Comparison of ENCODE assay signal across 35 cellular contexts in the genomic region with DNA sequence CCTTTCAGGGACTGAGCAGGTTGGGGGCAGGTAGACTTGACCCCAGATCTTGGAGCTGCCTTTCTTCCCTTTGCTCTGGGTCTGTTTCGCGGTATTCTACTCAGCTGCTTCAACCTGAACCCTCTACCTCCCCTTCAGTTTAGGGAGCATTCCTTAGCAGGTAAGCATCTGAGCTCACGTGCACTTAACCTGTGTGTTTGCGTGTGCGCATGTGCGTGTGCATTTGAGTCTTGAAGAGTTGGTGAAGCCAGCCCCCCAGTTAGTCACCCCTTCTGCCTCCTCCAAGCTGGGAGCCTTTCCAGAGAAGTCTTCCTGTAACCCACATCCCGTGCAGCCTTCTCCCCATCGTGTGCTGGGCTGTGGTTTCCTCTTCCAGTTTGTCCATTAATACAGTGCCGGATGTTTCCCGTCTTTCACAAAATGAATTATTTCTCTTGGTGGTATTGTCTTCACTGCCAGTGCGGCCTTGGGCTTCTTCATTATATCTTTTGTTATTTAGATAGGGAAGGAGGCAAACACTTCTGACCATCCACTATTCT. TPM values are rescaled to one million over a fixed set of nuclear protein-coding genes. Genes with fewer than 3 reads are reported as not detected.
DNase-seq lines count a peak whose midpoint lies in the region; ATAC-seq, FAIRE-seq and TF ChIP-seq lines count a peak whose summit lies in the region.
"Had no signal": no experiment of that assay in that cellular context is flagged by ENCODE, and none has a peak within 500 bp of the region (broad histone marks: within the 10 kb centered on the region; RNA-seq: fewer than 3 reads in every experiment).

No MANE protein-coding gene starts in this region.

- H3K36me3 ChIP-seq in CD8-positive, alpha-beta T cell (ENCODE audit: insufficient read depth, low read length) = no peaks in the 10 kb centered on the region
- peaks cover 18 to 27% of the 10 kb centered on the region in 2 experiments for H3K36me3 ChIP-seq in GM12878 (ENCODE audit: control insufficient read depth in 2 of 2, insufficient read depth in 2 of 2, low read length in 1 of 2)
- H3K36me3 ChIP-seq: breast epithelium had no signal

- RAD21 ChIA-PET in GM12878 (lab: Charles Lee; ENCODE audit: unreplicated experiment) = interaction anchor here (1.4 kb wide), 1 partner anchor 29 kb away, joined by 3 read pairs; no protein-coding TSS in a partner anchor

- no peak for TF ChIP-seq CTCF in CD8-positive, alpha-beta T cell (IDR thresholded peaks at IDR 0.05)
- TF ChIP-seq CTCF in GM12878 (IDR thresholded peaks at IDR 0.05 in 2 of 3, conservative IDR thresholded peaks at IDR 0.05 in 1 of 3; ENCODE audit: control insufficient read depth in 2 of 3, extremely low read depth in 1 of 3, insufficient read depth in 1 of 3, low read depth in 3 of 3, low read length in 3 of 3) (no peak), coronary artery (IDR thresholded peaks at IDR 0.05) (no peak)

- intact Hi-C loops in CD8-positive, alpha-beta T cell (cut with DNase I, micrococcal nuclease) = no loop called here
- intact Hi-C loops in GM12878 (cut with micrococcal nuclease; ENCODE audit: unreplicated experiment) = loop anchor here (5.0 kb wide), 1 partner anchor 237 kb away; no protein-coding TSS in a partner anchor

- peak; percentile 76 for TF ChIP-seq POLR2A in GM12878 (IDR thresholded peaks at IDR 0.05; ENCODE audit: low read depth, low read length)

- H4K20me1 ChIP-seq in GM12878 (ENCODE audit: control insufficient read depth, insufficient read depth) = peaks cover 6% of the 10 kb centered on the region; the same call in 1 of the 2 replicates

- no peak for ATAC-seq in activated CD8-positive, alpha-beta memory T cell treated with anti-CD3 and anti-CD28 coated beads, Interleukin-2, amount 10 ng/mL, durations not matched to agents 7 days and 5 days
- no peak for ATAC-seq in CD8-positive, alpha-beta T cell
- ATAC-seq in GM12878 (peak; percentile 23), left lobe of liver (peak; percentile 23), HG02852 (IDR thresholded peaks at IDR 0.05; ENCODE audit: unreplicated experiment) (no peak)
- ATAC-seq: A549, left lung had no signal

- H3K27ac Mint-ChIP-seq in activated CD8-positive, alpha-beta memory T cell treated with anti-CD3 and anti-CD28 coated beads, Interleukin-2, amount 10 ng/mL, durations not matched to agents 7 days and 5 days = no peak overlapping the region
- peak overlapping the region; percentile 73 for H3K27ac Mint-ChIP-seq in CD8-positive, alpha-beta T cell
- H3K27ac Mint-ChIP-seq: activated naive CD4-positive, alpha-beta T cell treated with anti-CD3 and anti-CD28 coated beads for 36 hours; HFFc6; neural progenitor cell had no signal

- H3K27me3 ChIP-seq in CD8-positive, alpha-beta T cell (ENCODE audit: insufficient read depth, low read length) = no peaks in the 10 kb centered on the region
- H3K27me3 ChIP-seq in GM12878 (replicated peaks in 1 of 2; ENCODE audit: control insufficient read depth in 2 of 2, insufficient read depth in 2 of 2, low read length in 1 of 2) = no peaks in the 10 kb centered on the region
- H3K27me3 ChIP-seq: breast epithelium, left lung, neural progenitor cell had no signal

- no peak for TF ChIP-seq EP300 in GM12878 (IDR thresholded peaks at IDR 0.05; ENCODE audit: borderline replicate concordance in 1 of 2, control insufficient read depth in 1 of 2, low read depth in 2 of 2, low read length in 2 of 2)

- in situ Hi-C loops in GM12878 (cut with MboI) = no loop called here

- H3K9me3 ChIP-seq in CD8-positive, alpha-beta T cell (ENCODE audit: low read length) = no peaks in the 10 kb centered on the region
- no peaks in the 10 kb centered on the region for H3K9me3 ChIP-seq in GM12878 (replicated peaks; ENCODE audit: control insufficient read depth, insufficient read depth, low read length)
- H3K9me3 ChIP-seq: A549, breast epithelium, left lung, thoracic aorta had no signal

- H2AFZ ChIP-seq in GM12878 (ENCODE audit: control insufficient read depth, low read depth, low read length) = no peak overlapping the region
- H2AFZ ChIP-seq: GM23248, neural progenitor cell, parathyroid adenoma, PC-9 had no signal

- peak; percentile 28 for DNase-seq in activated CD8-positive, alpha-beta memory T cell treated with anti-CD3 and anti-CD28 coated beads, Interleukin-2, amount 10 ng/mL, durations not matched to agents 7 days and 5 days
- DNase-seq in activated CD8-positive, alpha-beta memory T cell treated with anti-CD3 and anti-CD28 coated beads, Interleukin-2, amount 50 U/mL, for 48 hours = no peak
- DNase-seq in CD8-positive, alpha-beta T cell = peak in 1 of 7 experiments; percentile 42
- DNase-seq in GM12878 (ENCODE audit: low read depth, low spot score) (no peak), left lobe of liver (ENCODE audit: low spot score) (peak; percentile 36), coronary artery (ENCODE audit: low spot score) (no peak), NCI-H2107 (lab: John Stamatoyannopoulos, UW) (no peak)
- DNase-seq: activated naive CD4-positive, alpha-beta T cell treated with anti-CD3 and anti-CD28 coated beads for 36 hours; AML-193; anterior cingulate cortex; effector CD8-positive, alpha-beta T cell; erythroblast; GM23248; HFFc6; KG1; left lung; mesenchymal stem cell; NCI-H1417 treated with DMSO at 0.1 percent for 48 hours; NCI-H2081; NCI-H2227 treated with DMSO at 0.1 percent for 48 hours; NCI-H526 treated with DMSO at 0.1 percent for 48 hours; PC-9; retina; small intestine; stimulated activated naive CD4-positive, alpha-beta T cell treated with Interleukin-2 at 50 U/mL for 16 hours had no signal

- H3K36me3 Mint-ChIP-seq in activated CD8-positive, alpha-beta memory T cell treated with anti-CD3 and anti-CD28 coated beads, Interleukin-2, amount 10 ng/mL, durations not matched to agents 7 days and 5 days = peaks cover 28% of the 10 kb centered on the region
- peaks cover 27% of the 10 kb centered on the region for H3K36me3 Mint-ChIP-seq in CD8-positive, alpha-beta T cell

- CTCF ChIA-PET in activated CD8-positive, alpha-beta memory T cell treated with anti-CD3 and anti-CD28 coated beads, Interleukin-2, amount 10 ng/mL, durations not matched to agents 7 days and 5 days (lab: Charles Lee) = no interaction called here
- CTCF ChIA-PET in CD8-positive, alpha-beta T cell (lab: Charles Lee) = no interaction called here
- CTCF ChIA-PET in GM12878 (lab: Yijun Ruan, JAX) = no interaction called here

- no peak for TF ChIP-seq RAD21 in GM12878 (IDR thresholded peaks at IDR 0.05; ENCODE audit: insufficient read depth, low read depth, low read length)

- H3K9me3 Mint-ChIP-seq in activated CD8-positive, alpha-beta memory T cell treated with anti-CD3 and anti-CD28 coated beads, Interleukin-2, amount 10 ng/mL, durations not matched to agents 7 days and 5 days (ENCODE audit: low read depth) = no peaks in the 10 kb centered on the region
- no peaks in the 10 kb centered on the region for H3K9me3 Mint-ChIP-seq in CD8-positive, alpha-beta T cell
- H3K9me3 Mint-ChIP-seq: activated naive CD4-positive, alpha-beta T cell treated with anti-CD3 and anti-CD28 coated beads for 36 hours; HFFc6; neural progenitor cell had no signal

- 92% methylated on average over 11 of the region's 11 CpGs for WGBS in GM12878 (ENCODE audit: insufficient coverage, insufficient replicate concordance, low lambda C conversion rate, missing lambda C conversion rate)

- no peak for FAIRE-seq in GM12878 (lab: Jason Lieb, UNC)
- FAIRE-seq: A549, colon, islet of Langerhans, small intestine, TTC549 had no signal

- peaks cover 39% of the 10 kb centered on the region for H3K79me2 ChIP-seq in GM12878 (ENCODE audit: control insufficient read depth, insufficient read depth, low read length)
- H3K79me2 ChIP-seq: parathyroid adenoma had no signal

- POLR2A ChIA-PET in CD8-positive, alpha-beta T cell (lab: Charles Lee) = no interaction called here
- POLR2A ChIA-PET in GM12878 (lab: Charles Lee) = no interaction called here

- H3K4me3 Mint-ChIP-seq in activated CD8-positive, alpha-beta memory T cell treated with anti-CD3 and anti-CD28 coated beads, Interleukin-2, amount 10 ng/mL, durations not matched to agents 7 days and 5 days = no peak overlapping the region
- H3K4me3 Mint-ChIP-seq in CD8-positive, alpha-beta T cell = no peak overlapping the region
- H3K4me3 Mint-ChIP-seq: activated naive CD4-positive, alpha-beta T cell treated with anti-CD3 and anti-CD28 coated beads for 36 hours; HFFc6; neural progenitor cell had no signal

- no peak overlapping the region for H3K4me3 ChIP-seq in CD8-positive, alpha-beta T cell (ENCODE audit: low read depth, low read length)
- H3K4me3 ChIP-seq in GM12878 (no peak overlapping the region), coronary artery (no peak overlapping the region)
- H3K4me3 ChIP-seq: A549, breast epithelium, GM23248, left lung, neural progenitor cell, PC-9, SK-N-MC, thoracic aorta had no signal

- no peak overlapping the region for H3K4me2 ChIP-seq in GM12878 (ENCODE audit: control insufficient read depth, insufficient read depth)
- H3K4me2 ChIP-seq: A549, neural progenitor cell, PC-9 had no signal

- SMC1A ChIA-PET in GM12878 (lab: Charles Lee; ENCODE audit: uncharacterized antibody, unreplicated experiment) = no interaction called here

- BruUV-seq in GM12878 (replicated peaks; lab: Mats Ljungman, UMichigan) = no TSS peak

- no peak overlapping the region for H3K9ac ChIP-seq in GM12878 (ENCODE audit: control insufficient read depth, insufficient read depth, low read length)
- H3K9ac ChIP-seq: GM23248, neural progenitor cell, parathyroid adenoma had no signal

- no peak overlapping the region for H3K27ac ChIP-seq in CD8-positive, alpha-beta T cell (ENCODE audit: low read depth, low read length)
- H3K27ac ChIP-seq in GM12878 (ENCODE audit: control insufficient read depth, insufficient read depth) (no peak overlapping the region), coronary artery (no peak overlapping the region)
- H3K27ac ChIP-seq: A549, breast epithelium, GM23248, left lung, neural progenitor cell, parathyroid adenoma, PC-9, SK-N-MC, thoracic aorta had no signal

- H3K4me1 ChIP-seq in CD8-positive, alpha-beta T cell (ENCODE audit: insufficient read depth, low read length) = peaks cover 11% of the 10 kb centered on the region
- no peaks in the 10 kb centered on the region for H3K4me1 ChIP-seq in GM12878 (ENCODE audit: control insufficient read depth, insufficient read depth, low read length)
- H3K4me1 ChIP-seq: A549, breast epithelium, parathyroid adenoma had no signal

- H3K27me3 Mint-ChIP-seq in activated CD8-positive, alpha-beta memory T cell treated with anti-CD3 and anti-CD28 coated beads, Interleukin-2, amount 10 ng/mL, durations not matched to agents 7 days and 5 days = no peaks in the 10 kb centered on the region
- H3K27me3 Mint-ChIP-seq in CD8-positive, alpha-beta T cell (ENCODE audit: low read depth) = no peaks in the 10 kb centered on the region

- H3K4me1 Mint-ChIP-seq in activated CD8-positive, alpha-beta memory T cell treated with anti-CD3 and anti-CD28 coated beads, Interleukin-2, amount 10 ng/mL, durations not matched to agents 7 days and 5 days = peaks cover 12% of the 10 kb centered on the region
- H3K4me1 Mint-ChIP-seq in CD8-positive, alpha-beta T cell (ENCODE audit: low read depth) = peaks cover 34% of the 10 kb centered on the region
- H3K4me1 Mint-ChIP-seq: neural progenitor cell had no signal

RNA-seq across cellular contexts. Expression of a gene that starts 33.2 kb away (rescaled TPM):
- total RNA-seq in activated CD8-positive, alpha-beta memory T cell treated with anti-CD3 and anti-CD28 coated beads, Interleukin-2, amount 10 ng/mL, durations not matched to agents 7 days and 5 days = 10 to 100 TPM; 32.5 to 43.1 TPM
- 10 to 100 TPM; 74.1 to 77.9 TPM for total RNA-seq in CD8-positive, alpha-beta T cell
- total RNA-seq in GM12878 (2013; cell fraction: nucleolus; rRNA removed) = 162 and 165 TPM in 2 replicates
- total RNA-seq in GM12878 (2014; rRNA removed) = 78.7 and 97.7 TPM in 2 replicates
- total RNA-seq in GM12878 (2014; rRNA removed; fragmentation: Illumina TruSeq; extraction: Trizol) = 93.5 and 98.4 TPM in 2 replicates
- total RNA-seq in GM12878 (2021) = 59.6 and 63.8 TPM in 2 replicates
- 31.4 TPM for polyA plus RNA-seq in GM12878 (2011; ENCODE audit: low read depth)
- 73.9 and 100 TPM in 2 replicates for polyA plus RNA-seq in GM12878 (2011; rRNA removed)
- polyA plus RNA-seq in GM12878 (2011; cell fraction: cytosol; rRNA removed) = 32.6 and 37.4 TPM in 2 replicates
- 25.4 and 27.2 TPM in 2 replicates for polyA plus RNA-seq in GM12878 (2011; cell fraction: nucleus; rRNA removed)
- 41.8 and 83.8 TPM in 2 replicates for polyA plus RNA-seq in GM12878 (2012)
- 84.8 and 117 TPM in 2 replicates for polyA plus RNA-seq in GM12878 (2014; fragmentation: Illumina TruSeq; extraction: Trizol)
- 10 to 100 TPM; 19.7 to 36.5 TPM for polyA plus RNA-seq in GM12878 (2014; fragmentation: Nextera tagmentation; extraction: Ambion mirVana)
- 48.3 and 58.9 TPM in 2 replicates for polyA plus RNA-seq in GM12878 (2014; rRNA removed)
- 100 to 1,000 TPM; 102 to 103 TPM for polyA plus RNA-seq in GM12878 (2016; fragmentation: Nextera tagmentation; extraction: Ambion mirVana)
- polyA minus RNA-seq in GM12878 (2011; rRNA and poly(A)+ RNA removed) = 72.0 and 80.5 TPM in 2 replicates
- 27.7 and 31.4 TPM in 2 replicates for polyA minus RNA-seq in GM12878 (2011; cell fraction: cytosol; rRNA and poly(A)+ RNA removed)
- 20.8 and 31.0 TPM in 2 replicates for polyA minus RNA-seq in GM12878 (2011; cell fraction: nucleus; rRNA and poly(A)+ RNA removed)
- total RNA-seq in left lobe of liver = 9.7 TPM

Comparison
In these comparisons a context has a peak if more than half of its experiments do, and no peak if none do; other contexts are left out.
1. DNase-seq: peak in activated CD8-positive, alpha-beta memory T cell treated with anti-CD3 and anti-CD28 coated beads, Interleukin-2, amount 10 ng/mL, durations not matched to agents 7 days and 5 days (single experiment) and left lobe of liver (single experiment); none in activated CD8-positive, alpha-beta memory T cell treated with anti-CD3 and anti-CD28 coated beads, Interleukin-2, amount 50 U/mL, for 48 hours (single experiment), GM12878 (single experiment), coronary artery (single experiment) and NCI-H2107 (single experiment).
2. ATAC-seq: peak in GM12878 (single experiment) and left lobe of liver (single experiment); none in activated CD8-positive, alpha-beta memory T cell treated with anti-CD3 and anti-CD28 coated beads, Interleukin-2, amount 10 ng/mL, durations not matched to agents 7 days and 5 days (single experiment), CD8-positive, alpha-beta T cell (single experiment) and HG02852 (single experiment).